Comparison of ENCODE assay signal across 21 cellular contexts in the genomic region with DNA sequence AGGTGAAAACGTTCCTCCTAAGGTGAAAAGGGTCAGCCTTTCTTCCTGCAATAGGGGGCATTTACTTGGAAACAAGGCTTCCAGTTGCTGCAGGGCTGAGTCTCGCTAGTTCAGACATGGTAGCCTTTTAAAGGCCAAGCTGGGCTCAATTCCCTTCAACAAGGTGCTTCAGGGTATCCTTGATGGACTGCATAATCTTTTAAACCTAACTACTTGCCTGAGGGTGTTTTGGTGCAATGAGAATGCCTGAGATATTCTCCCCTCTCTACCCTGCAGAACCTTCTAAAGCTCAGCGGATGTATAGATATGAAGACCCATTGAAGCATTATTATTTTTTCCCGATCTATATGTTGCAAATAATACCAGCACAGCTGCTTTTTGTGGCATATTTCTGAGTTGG.
"Had no signal": no experiment of that assay in that cellular context is flagged by ENCODE, and none has a peak within 500 bp of the region (broad histone marks: within the 10 kb centered on the region; RNA-seq: fewer than 3 reads in every experiment).

No MANE protein-coding gene starts in this region.

- DNase-seq: colonic mucosa; dermis blood vessel endothelial cell; dorsolateral prefrontal cortex; effector CD4-positive, alpha-beta T cell; effector CD8-positive, alpha-beta T cell; effector memory CD4-positive, alpha-beta T cell; effector memory CD8-positive, alpha-beta T cell; erythroblast; esophagus squamous epithelium; foreskin fibroblast; foreskin keratinocyte; foreskin melanocyte; gastrocnemius medialis; glutamatergic neuron; head of caudate nucleus; heart left ventricle; heart right ventricle had no signal

- H3K36me3 ChIP-seq: colonic mucosa, esophagus squamous epithelium, gastrocnemius medialis, gastroesophageal sphincter, heart left ventricle, heart right ventricle had no signal

- ATAC-seq: effector memory CD8-positive, alpha-beta T cell; esophagus mucosa; foreskin keratinocyte; gastrocnemius medialis; gastroesophageal sphincter; heart left ventricle; heart right ventricle had no signal

- H3K4me3 ChIP-seq: colonic mucosa, coronary artery, dorsolateral prefrontal cortex, esophagus squamous epithelium, gastrocnemius medialis, gastroesophageal sphincter, heart left ventricle, heart right ventricle had no signal

- H3K27me3 ChIP-seq: colonic mucosa, dorsolateral prefrontal cortex, esophagus squamous epithelium, foreskin keratinocyte, gastrocnemius medialis, gastroesophageal sphincter, heart left ventricle, heart right ventricle had no signal

- H3K9me3 ChIP-seq: colonic mucosa, esophagus squamous epithelium, gastrocnemius medialis had no signal

- H3K4me1 ChIP-seq: colonic mucosa, esophagus squamous epithelium, foreskin keratinocyte, gastroesophageal sphincter, heart right ventricle had no signal

- H3K27ac ChIP-seq: colonic mucosa, coronary artery, dorsolateral prefrontal cortex, epithelial cell of prostate, esophagus squamous epithelium, foreskin keratinocyte, gastrocnemius medialis, gastroesophageal sphincter, heart left ventricle, heart right ventricle had no signal
